ENCODE assay signal across 11 cellular contexts in genomic region chr20:34249291-34249690, GRCh38. TPM values are rescaled to one million over a fixed set of nuclear protein-coding genes. Genes with fewer than 3 reads are reported as not detected.
DNase-seq lines count a peak whose midpoint lies in the region; ATAC-seq, FAIRE-seq and TF ChIP-seq lines count a peak whose summit lies in the region.
"Had no signal": no experiment of that assay in that cellular context is flagged by ENCODE, and none has a peak within 500 bp of the region (broad histone marks: within the 10 kb centered on the region; RNA-seq: fewer than 3 reads in every experiment).

No MANE protein-coding gene starts in this region.

- FAIRE-seq in K562 (lab: Jason Lieb, UNC), result peak; percentile 40
- no peak for FAIRE-seq in HTR-8/SVneo (lab: Jason Lieb, UNC)
- FAIRE-seq: colon, GM18507 had no signal

- 25% methylated on average over 6 of the region's 6 CpGs for WGBS in K562 (ENCODE audit: insufficient coverage, low coverage, missing lambda C conversion rate)

- DNase-seq in activated CD4-positive, alpha-beta memory T cell treated with anti-CD3 and anti-CD28 coated beads for 36 hours, result peak; percentile 21
- DNase-seq in activated CD4-positive, alpha-beta memory T cell treated with anti-CD3 and anti-CD28 coated beads, Interleukin-2, amount 10 ng/mL, durations not matched to agents 7 days and 5 days, result no peak
- peak; percentile 54 for DNase-seq in M059J (ENCODE audit: low read depth)
- peak in 1 of 4 experiments; percentile 55 for DNase-seq in K562 (ENCODE audit: extremely low read depth in 1 of 4, low spot score in 3 of 4)
- peak; percentile 45 for DNase-seq in skeletal muscle cell (ENCODE audit: low read depth)
- DNase-seq in HTR-8/SVneo (ENCODE audit: insufficient read length, low spot score), result no peak
- DNase-seq in 8988T, result no peak
- no peak for DNase-seq in stimulated activated CD4-positive, alpha-beta T cell treated with anti-CD3 and anti-CD28 coated beads, Interleukin-2, amount 100 ng/mL, for 24 hours

- TF ChIP-seq POLR2A in K562 (conservative IDR thresholded peaks at IDR 0.05), result no peak

- TF ChIP-seq CTCF in K562 (IDR thresholded peaks at IDR 0.05 in 2 of 3, conservative IDR thresholded peaks at IDR 0.05 in 1 of 3; ENCODE audit: insufficient read depth in 2 of 3, low read depth in 1 of 3, low read length in 3 of 3), result no peak

- no peaks in the 10 kb centered on the region for H3K9me3 Mint-ChIP-seq in activated CD4-positive, alpha-beta memory T cell treated with anti-CD3 and anti-CD28 coated beads for 36 hours
- H3K9me3 Mint-ChIP-seq in activated CD4-positive, alpha-beta memory T cell treated with anti-CD3 and anti-CD28 coated beads, Interleukin-2, amount 10 ng/mL, durations not matched to agents 7 days and 5 days, result no peaks in the 10 kb centered on the region

- H3K4me2 ChIP-seq in K562 (ENCODE audit: insufficient read depth, low read length), result peak overlapping the region; percentile 39; the same call in 1 of the 2 replicates

- H3K4me3 Mint-ChIP-seq in activated CD4-positive, alpha-beta memory T cell treated with anti-CD3 and anti-CD28 coated beads for 36 hours, result no peak overlapping the region
- no peak overlapping the region for H3K4me3 Mint-ChIP-seq in activated CD4-positive, alpha-beta memory T cell treated with anti-CD3 and anti-CD28 coated beads, Interleukin-2, amount 10 ng/mL, durations not matched to agents 7 days and 5 days

- H3K27ac Mint-ChIP-seq in activated CD4-positive, alpha-beta memory T cell treated with anti-CD3 and anti-CD28 coated beads for 36 hours, result no peak overlapping the region
- H3K27ac Mint-ChIP-seq in activated CD4-positive, alpha-beta memory T cell treated with anti-CD3 and anti-CD28 coated beads, Interleukin-2, amount 10 ng/mL, durations not matched to agents 7 days and 5 days, result no peak overlapping the region

- no peaks in the 10 kb centered on the region for H3K27me3 ChIP-seq in K562 (ENCODE audit: control insufficient read depth in 2 of 2, insufficient read depth in 2 of 2, low read length in 2 of 2)

- POLR2A ChIA-PET in activated CD4-positive, alpha-beta memory T cell treated with anti-CD3 and anti-CD28 coated beads for 36 hours (lab: Charles Lee), result no interaction called here
- POLR2A ChIA-PET in activated CD4-positive, alpha-beta memory T cell treated with anti-CD3 and anti-CD28 coated beads, Interleukin-2, amount 10 ng/mL, durations not matched to agents 7 days and 5 days (lab: Charles Lee), result no interaction called here
- POLR2A ChIA-PET in K562 (lab: Yijun Ruan, JAX), result interaction anchor here (0.6 to 1.6 kb wide), 2 partner anchors 14 to 529 kb away, joined by 3 to 4 read pairs; no protein-coding TSS in a partner anchor

- CTCF ChIA-PET in activated CD4-positive, alpha-beta memory T cell treated with anti-CD3 and anti-CD28 coated beads for 36 hours (lab: Charles Lee), result interaction anchor here (1.2 kb wide), 1 partner anchor 58 kb away, joined by 4 read pairs; no protein-coding TSS in a partner anchor
- CTCF ChIA-PET in activated CD4-positive, alpha-beta memory T cell treated with anti-CD3 and anti-CD28 coated beads, Interleukin-2, amount 10 ng/mL, durations not matched to agents 7 days and 5 days (lab: Charles Lee), result no interaction called here
- CTCF ChIA-PET in K562 (lab: Yijun Ruan, JAX; ENCODE audit: low intra/inter-chr PET ratio), result no interaction called here

- no peaks in the 10 kb centered on the region for H3K27me3 Mint-ChIP-seq in activated CD4-positive, alpha-beta memory T cell treated with anti-CD3 and anti-CD28 coated beads for 36 hours
- H3K27me3 Mint-ChIP-seq in activated CD4-positive, alpha-beta memory T cell treated with anti-CD3 and anti-CD28 coated beads, Interleukin-2, amount 10 ng/mL, durations not matched to agents 7 days and 5 days, result no peaks in the 10 kb centered on the region

- no peak overlapping the region for H3K4me3 ChIP-seq in K562
- no peak overlapping the region for H3K4me3 ChIP-seq in skeletal muscle cell (ENCODE audit: low read depth, low read length)

- TF ChIP-seq EP300 in K562 (IDR thresholded peaks at IDR 0.05; ENCODE audit: low read length), result no peak

- H3K36me3 ChIP-seq in K562 (ENCODE audit: control insufficient read depth, insufficient read depth, low read length), result no peaks in the 10 kb centered on the region

- peak; percentile 74 for ATAC-seq in K562

- H2AFZ ChIP-seq in K562 (ENCODE audit: low read depth, low read length), result 0 out of 2 replicates have a peak overlapping the region, but pooled peaks have one; percentile 22

- H3K9me1 ChIP-seq in K562 (ENCODE audit: control insufficient read depth, insufficient read depth, low read length), result no peaks in the 10 kb centered on the region

- no peak overlapping the region for H3K27ac ChIP-seq in K562 (ENCODE audit: extremely low read depth, low read depth, low read length)

- no peaks in the 10 kb centered on the region for H4K20me1 ChIP-seq in K562 (replicated peaks; ENCODE audit: control insufficient read depth, insufficient read depth, low read length)

- intact Hi-C loops in activated CD4-positive, alpha-beta memory T cell treated with anti-CD3 and anti-CD28 coated beads for 36 hours (cut with micrococcal nuclease), result no loop called here
- intact Hi-C loops in K562 (cut with micrococcal nuclease), result no loop called here

- no peaks in the 10 kb centered on the region for H3K36me3 Mint-ChIP-seq in activated CD4-positive, alpha-beta memory T cell treated with anti-CD3 and anti-CD28 coated beads for 36 hours
- no peaks in the 10 kb centered on the region for H3K36me3 Mint-ChIP-seq in activated CD4-positive, alpha-beta memory T cell treated with anti-CD3 and anti-CD28 coated beads, Interleukin-2, amount 10 ng/mL, durations not matched to agents 7 days and 5 days (ENCODE audit: low read depth)

- H3K9me3 ChIP-seq in K562 (replicated peaks; ENCODE audit: control insufficient read depth, insufficient read depth, low read depth, low read length), result no peaks in the 10 kb centered on the region

- H3K4me1 ChIP-seq in K562 (replicated peaks in 1 of 2; ENCODE audit: control insufficient read depth in 2 of 2, insufficient read depth in 2 of 2, low read length in 2 of 2), result peaks cover 6 to 15% of the 10 kb centered on the region in 2 experiments; a peak in 3 of 5 replicates

- no peak for TF ChIP-seq RAD21 in K562 (CRISPR knock-in tag; conservative IDR thresholded peaks at IDR 0.05 in 1 of 2, IDR thresholded peaks at IDR 0.05 in 1 of 2)

- no TSS peak for BruUV-seq in K562 (replicated peaks; lab: Mats Ljungman, UMichigan)

- in situ Hi-C loops in K562 (cut with MboI), result no loop called here

- peaks cover 10% of the 10 kb centered on the region for H3K4me1 Mint-ChIP-seq in activated CD4-positive, alpha-beta memory T cell treated with anti-CD3 and anti-CD28 coated beads for 36 hours (ENCODE audit: low read depth)
- peaks cover 5% of the 10 kb centered on the region for H3K4me1 Mint-ChIP-seq in activated CD4-positive, alpha-beta memory T cell treated with anti-CD3 and anti-CD28 coated beads, Interleukin-2, amount 10 ng/mL, durations not matched to agents 7 days and 5 days

- H3K9ac ChIP-seq in K562 (ENCODE audit: insufficient read depth in 1 of 2, low read depth in 2 of 2, low read length in 2 of 2), result no peak overlapping the region

- H3K79me2 ChIP-seq in K562 (ENCODE audit: control insufficient read depth, insufficient read depth, low read length), result no peaks in the 10 kb centered on the region

RNA-seq across cellular contexts. Expression of gene ASIP, which starts 8.1 kb away (rescaled TPM):
- total RNA-seq in activated CD4-positive, alpha-beta memory T cell treated with anti-CD3 and anti-CD28 coated beads for 36 hours, result not detected
- not detected for total RNA-seq in activated CD4-positive, alpha-beta memory T cell treated with anti-CD3 and anti-CD28 coated beads, Interleukin-2, amount 10 ng/mL, durations not matched to agents 7 days and 5 days
- total RNA-seq in M059J (2014; rRNA removed; shearing (Covaris generic)), result not detected in 2 replicates
- total RNA-seq in K562 (2011; cell fraction: chromatin; rRNA removed; ENCODE audit: low replicate concordance), result not detected in 2 replicates
- total RNA-seq in K562 (2011; cell fraction: nucleolus; rRNA removed), result not detected in 2 replicates
- total RNA-seq in K562 (2011; cell fraction: nucleoplasm; rRNA removed), result not detected in 2 replicates
- not detected in 2 replicates for total RNA-seq in K562 (2014; rRNA removed)
- total RNA-seq in K562 (2014; rRNA removed; fragmentation: Illumina TruSeq; extraction: Trizol), result not detected in 2 replicates
- total RNA-seq in K562 (2015; rRNA removed; fragmentation: Illumina TruSeq; extraction: Trizol), result not detected in 2 replicates
- not detected in 2 replicates for total RNA-seq in K562 (2021)
- not detected in 2 replicates for polyA plus RNA-seq in K562 (2011; rRNA removed)
- polyA plus RNA-seq in K562 (2011; cell fraction: cytosol; rRNA removed), result not detected in 2 replicates
- polyA plus RNA-seq in K562 (2011; cell fraction: nucleus; rRNA removed), result not detected in 2 replicates
- polyA plus RNA-seq in K562 (2012), result not detected in 2 replicates
- polyA plus RNA-seq in K562 (2014; fragmentation: Illumina TruSeq; extraction: Trizol), result not detected in 2 replicates
- not detected for polyA plus RNA-seq in K562 (2014; fragmentation: Nextera tagmentation; extraction: Ambion mirVana)
- not detected in 2 replicates for polyA plus RNA-seq in K562 (2014; rRNA removed)
- polyA minus RNA-seq in K562 (2011; rRNA and poly(A)+ RNA removed), result not detected in 2 replicates
- not detected in 2 replicates for polyA minus RNA-seq in K562 (2011; cell fraction: cytosol; rRNA and poly(A)+ RNA removed)
- polyA minus RNA-seq in K562 (2011; cell fraction: nucleus; rRNA and poly(A)+ RNA removed), result not detected in 2 replicates
- total RNA-seq: renal cortical epithelial cell had no signal

RNA-seq across cellular contexts. Expression of gene AHCY, which starts 53.9 kb away (rescaled TPM):
- 100 to 1,000 TPM; 160 to 163 TPM for total RNA-seq in activated CD4-positive, alpha-beta memory T cell treated with anti-CD3 and anti-CD28 coated beads for 36 hours
- total RNA-seq in activated CD4-positive, alpha-beta memory T cell treated with anti-CD3 and anti-CD28 coated beads, Interleukin-2, amount 10 ng/mL, durations not matched to agents 7 days and 5 days, result 10 to 100 TPM; 50.5 to 53.0 TPM
- total RNA-seq in M059J (2014; rRNA removed; shearing (Covaris generic)), result 123 and 125 TPM in 2 replicates
- total RNA-seq in K562 (2011; cell fraction: chromatin; rRNA removed; ENCODE audit: low replicate concordance), result 126 and 261 TPM in 2 replicates
- total RNA-seq in K562 (2011; cell fraction: nucleolus; rRNA removed), result 198 and 225 TPM in 2 replicates
- 177 and 193 TPM in 2 replicates for total RNA-seq in K562 (2011; cell fraction: nucleoplasm; rRNA removed)
- total RNA-seq in K562 (2014; rRNA removed) (190 and 230 TPM in 2 replicates), K562 (2014; rRNA removed; fragmentation: Illumina TruSeq; extraction: Trizol) (118 and 136 TPM in 2 replicates), K562 (2015; rRNA removed; fragmentation: Illumina TruSeq; extraction: Trizol) (186 and 187 TPM in 2 replicates), K562 (2021) (251 and 261 TPM in 2 replicates)
- polyA plus RNA-seq in K562 (2011; rRNA removed) (244 and 287 TPM in 2 replicates), K562 (2014; fragmentation: Illumina TruSeq; extraction: Trizol) (269 and 289 TPM in 2 replicates), K562 (2014; fragmentation: Nextera tagmentation; extraction: Ambion mirVana) (100 to 1,000 TPM in 1 of 2 experiments, 10 to 100 TPM in 1; 82.5 to 148 TPM), K562 (2014; rRNA removed) (211 and 237 TPM in 2 replicates)
- polyA plus RNA-seq in K562 (2011; cell fraction: cytosol; rRNA removed), result 421 and 456 TPM in 2 replicates
- polyA plus RNA-seq in K562 (2011; cell fraction: nucleus; rRNA removed), result 249 and 298 TPM in 2 replicates
- polyA plus RNA-seq in K562 (2012), result 184 and 240 TPM in 2 replicates
- polyA minus RNA-seq in K562 (2011; rRNA and poly(A)+ RNA removed), result 353 and 413 TPM in 2 replicates
- 235 and 242 TPM in 2 replicates for polyA minus RNA-seq in K562 (2011; cell fraction: cytosol; rRNA and poly(A)+ RNA removed)
- polyA minus RNA-seq in K562 (2011; cell fraction: nucleus; rRNA and poly(A)+ RNA removed), result 87.8 and 105 TPM in 2 replicates

Comparison
In these comparisons a context has a peak if more than half of its experiments do, and no peak if none do; other contexts are left out.
1. DNase-seq: peak in activated CD4-positive, alpha-beta memory T cell treated with anti-CD3 and anti-CD28 coated beads for 36 hours (single experiment), M059J (single experiment) and skeletal muscle cell (single experiment); none in activated CD4-positive, alpha-beta memory T cell treated with anti-CD3 and anti-CD28 coated beads, Interleukin-2, amount 10 ng/mL, durations not matched to agents 7 days and 5 days (single experiment), HTR-8/SVneo (single experiment), 8988T (single experiment) and stimulated activated CD4-positive, alpha-beta T cell treated with anti-CD3 and anti-CD28 coated beads, Interleukin-2, amount 100 ng/mL, for 24 hours (0 of 2).